8 cellular contexts compared by ENCODE assay signal in the genomic region with DNA sequence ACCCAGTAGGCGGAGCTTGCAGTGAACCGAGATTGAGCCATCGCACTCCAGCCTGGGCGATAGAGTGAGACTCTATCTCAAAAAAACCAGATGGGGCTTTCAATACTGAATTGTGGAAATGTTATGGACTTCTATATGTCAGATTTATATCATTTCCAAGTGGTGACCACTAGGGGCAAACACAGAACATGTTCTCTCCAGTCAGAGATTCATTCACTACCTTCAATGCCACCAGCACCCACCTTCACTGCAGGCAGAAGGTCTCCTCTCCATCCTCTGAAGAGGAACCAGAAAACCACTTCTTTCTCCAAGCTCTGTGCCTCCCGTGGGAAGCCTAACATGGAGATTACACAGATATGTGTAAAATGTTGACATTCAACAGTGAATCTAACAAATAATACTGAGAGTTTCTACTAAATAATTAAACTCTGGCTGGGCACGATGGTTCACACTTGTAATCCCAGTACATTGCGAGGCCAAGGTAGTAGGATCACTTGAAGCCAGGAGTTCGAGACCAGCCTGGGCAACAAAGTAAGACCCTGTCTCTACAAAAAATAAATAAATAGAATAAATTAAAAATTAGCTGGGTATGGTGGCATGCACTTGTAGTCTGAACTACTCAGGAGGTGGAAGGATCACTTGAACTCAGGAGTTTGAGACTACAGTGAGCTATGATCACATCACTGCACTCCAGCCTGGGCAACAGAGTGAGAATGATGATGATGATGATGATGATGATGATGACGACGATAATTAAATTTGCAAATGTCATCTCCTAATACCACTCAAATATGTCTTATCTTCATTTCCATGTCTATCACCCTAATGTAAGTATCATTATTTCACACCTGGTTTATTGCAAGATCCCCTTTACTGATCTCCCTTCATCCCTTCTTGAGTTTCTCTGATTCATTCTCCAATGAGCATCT.
A peak's percentile ranks its signal among the peaks of the same experiment; 100 is the strongest.
DNase-seq lines count a peak whose midpoint lies in the region; ATAC-seq and TF ChIP-seq lines count a peak whose summit lies in the region.

No MANE protein-coding gene starts in this region.

- TF ChIP-seq POLR2A in lower leg skin (IDR thresholded peaks at IDR 0.05): no peak

- no peak overlapping the region for H3K27ac Mint-ChIP-seq in mesothelial cell of epicardium

- TF ChIP-seq EP300 in Ishikawa (IDR thresholded peaks at IDR 0.05; ENCODE audit: borderline replicate concordance): no peak

- peak; percentile 62 for ATAC-seq in GM18498 (IDR thresholded peaks at IDR 0.05; ENCODE audit: unreplicated experiment)
- ATAC-seq in stimulated activated naive CD8-positive, alpha-beta T cell treated with anti-CD3 and anti-CD28 coated beads, Interleukin-15, Interleukin-2, amounts not matched to agents 100 U/mL and 50 U/mL, for 24 hours: no peak

- no peak overlapping the region for H3K4me3 ChIP-seq in lower leg skin (ENCODE audit: low read depth, poor library complexity, severe bottlenecking)

- no peaks in the 10 kb centered on the region for H3K36me3 Mint-ChIP-seq in mesothelial cell of epicardium

- DNase-seq in AG08396 (ENCODE audit: low spot score): peak; percentile 15
- DNase-seq in amniotic epithelial cell (ENCODE audit: low read depth): peak; percentile 26
- no peak for DNase-seq in mesothelial cell of epicardium (ENCODE audit: low spot score in 2 of 2, unreplicated experiment in 2 of 2)
- DNase-seq in lower leg skin (ENCODE audit: low spot score in 2 of 2): no peak
- no peak for DNase-seq in stimulated activated naive CD8-positive, alpha-beta T cell treated with anti-CD3 and anti-CD28 coated beads, Interleukin-15, Interleukin-2, amounts not matched to agents 100 U/mL and 50 U/mL, for 24 hours
- DNase-seq in NCI-H526 treated with DMSO at 0.1 percent for 48 hours (lab: John Stamatoyannopoulos, UW): no peak

- TF ChIP-seq CTCF in mesothelial cell of epicardium (IDR thresholded peaks at IDR 0.05; ENCODE audit: unreplicated experiment) (peak; percentile 69), lower leg skin (IDR thresholded peaks at IDR 0.05) (no peak)

- intact Hi-C loops in lower leg skin (cut with DNase I; ENCODE audit: low total_unique reads): no loop called here

- H3K4me3 Mint-ChIP-seq in mesothelial cell of epicardium: no peak overlapping the region

- H3K4me1 Mint-ChIP-seq in mesothelial cell of epicardium: no peaks in the 10 kb centered on the region

- peak; percentile 48 for TF ChIP-seq RAD21 in Ishikawa (IDR thresholded peaks at IDR 0.05; ENCODE audit: low read depth)

- H3K9me3 Mint-ChIP-seq in mesothelial cell of epicardium: no peaks in the 10 kb centered on the region

- WGBS in lower leg skin, 2 donors: 90% methylated on average over 10 of the region's 10 CpGs

- no peaks in the 10 kb centered on the region for H3K27me3 Mint-ChIP-seq in mesothelial cell of epicardium (ENCODE audit: low read depth)

TF ChIP-seq in Ishikawa, 13 proteins besides CTCF, POLR2A, EP300 and RAD21:
- TF ChIP-seq, protein P1, sequence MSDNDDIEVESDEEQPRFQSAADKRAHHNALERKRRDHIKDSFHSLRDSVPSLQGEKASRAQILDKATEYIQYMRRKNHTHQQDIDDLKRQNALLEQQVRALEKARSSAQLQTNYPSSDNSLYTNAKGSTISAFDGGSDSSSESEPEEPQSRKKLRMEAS (IDR thresholded peaks at IDR 0.05): no peak
- TF ChIP-seq EGR1 (IDR thresholded peaks at IDR 0.05): no peak
- TF ChIP-seq FOXM1 (IDR thresholded peaks at IDR 0.05; ENCODE audit: borderline replicate concordance, low read depth): no peak
- no peak for TF ChIP-seq USF1 (IDR thresholded peaks at IDR 0.05)
- TF ChIP-seq REST (IDR thresholded peaks at IDR 0.05; ENCODE audit: low read depth): no peak
- TF ChIP-seq ZBTB7A (IDR thresholded peaks at IDR 0.05; ENCODE audit: low read depth): no peak
- no peak for TF ChIP-seq TEAD4 (IDR thresholded peaks at IDR 0.05)
- TF ChIP-seq NFIC (IDR thresholded peaks at IDR 0.05): no peak
- TF ChIP-seq YY1 (IDR thresholded peaks at IDR 0.05; ENCODE audit: low read depth): no peak
- no peak for TF ChIP-seq CEBPB (IDR thresholded peaks at IDR 0.05)
- no peak for TF ChIP-seq TAF1 (IDR thresholded peaks at IDR 0.05; ENCODE audit: low read depth)

Comparison
In these comparisons a context has a peak if more than half of its experiments do, and no peak if none do; other contexts are left out.
1. DNase-seq: peak in AG08396 (single experiment) and amniotic epithelial cell (single experiment); none in mesothelial cell of epicardium (0 of 2), lower leg skin (0 of 2), stimulated activated naive CD8-positive, alpha-beta T cell treated with anti-CD3 and anti-CD28 coated beads, Interleukin-15, Interleukin-2, amounts not matched to agents 100 U/mL and 50 U/mL, for 24 hours (single experiment) and NCI-H526 treated with DMSO at 0.1 percent for 48 hours (single experiment).